9 cellular contexts compared by ENCODE assay signal in genomic region chr1:224431726-224432125, GRCh38. TPM values are rescaled to one million over a fixed set of nuclear protein-coding genes. Genes with fewer than 3 reads are reported as not detected.
DNase-seq lines count a peak whose midpoint lies in the region; FAIRE-seq and TF ChIP-seq lines count a peak whose summit lies in the region.
"Had no signal": no experiment of that assay in that cellular context is flagged by ENCODE, and none has a peak within 500 bp of the region (broad histone marks: within the 10 kb centered on the region; RNA-seq: fewer than 3 reads in every experiment).

No MANE protein-coding gene starts in this region.

- FAIRE-seq in GM12891 (lab: Jason Lieb, UNC): no peak

- H3K27ac ChIP-seq in SJSA1: 0 out of 2 replicates have a peak overlapping the region, but pooled peaks have one; percentile 9

- no peak for TF ChIP-seq POLR2A in GM12891 (IDR thresholded peaks at IDR 0.05; ENCODE audit: low read depth, low read length)

- H3K4me3 ChIP-seq in SJSA1: no peak overlapping the region
- H3K4me3 ChIP-seq in fibroblast of mammary gland (ENCODE audit: control insufficient read depth, low read depth, low read length): peak overlapping the region; percentile 70
- peak overlapping the region; percentile 81 for H3K4me3 ChIP-seq in skeletal muscle cell (ENCODE audit: low read depth, low read length)

- no peak for TF ChIP-seq CTCF in fibroblast of mammary gland (conservative IDR thresholded peaks at IDR 0.05; ENCODE audit: control insufficient read depth, insufficient read depth, low read depth, low read length)

- no peaks in the 10 kb centered on the region for H3K27me3 ChIP-seq in SJSA1 (replicated peaks)

- DNase-seq in GM12891 (ENCODE audit: insufficient read length, low spot score): no peak
- DNase-seq in SJSA1 (ENCODE audit: low read depth in 1 of 2, low spot score in 2 of 2): no peak
- no peak for DNase-seq in fibroblast of mammary gland (ENCODE audit: low read depth)
- no peak for DNase-seq in skeletal muscle cell (ENCODE audit: low read depth)
- DNase-seq in NK-92 (lab: John Stamatoyannopoulos, UW; ENCODE audit: unreplicated experiment): no peak
- DNase-seq in NCI-H187 (lab: John Stamatoyannopoulos, UW): no peak
- no peak for DNase-seq in NCI-H2171 (lab: John Stamatoyannopoulos, UW)
- no peak for DNase-seq in midbrain (lab: John Stamatoyannopoulos, UW)
- DNase-seq: NCI-H2081 had no signal

- peaks cover 45% of the 10 kb centered on the region for H3K4me1 ChIP-seq in SJSA1 (replicated peaks)

- H3K36me3 ChIP-seq in SJSA1: peaks cover 44% of the 10 kb centered on the region

- H3K9me3 ChIP-seq in SJSA1 (replicated peaks): no peaks in the 10 kb centered on the region

TF ChIP-seq in GM12891, 5 proteins besides CTCF, POLR2A, EP300 and RAD21:
- TF ChIP-seq SPI1 (IDR thresholded peaks at IDR 0.05; ENCODE audit: low read depth, low read length): no peak
- TF ChIP-seq TAF1 (IDR thresholded peaks at IDR 0.05; ENCODE audit: low read depth, low read length): no peak
- TF ChIP-seq POU2F2 (IDR thresholded peaks at IDR 0.05; ENCODE audit: low read depth, low read length): no peak
- TF ChIP-seq PAX5 (IDR thresholded peaks at IDR 0.05; ENCODE audit: insufficient read depth, low read length, severe bottlenecking): no peak
- TF ChIP-seq POLR2AphosphoS5 (IDR thresholded peaks at IDR 0.05; ENCODE audit: low read depth, low read length): 0 out of 2 replicates have a peak, but pooled peaks have one; percentile 17

RNA-seq across cellular contexts. Expression of gene WDR26, which starts 2.9 kb away (rescaled TPM):
- polyA plus RNA-seq in GM12891 (2012; ENCODE audit: low read depth, missing spikeins): 37.7 TPM
- 29.4 and 37.2 TPM in 2 replicates for total RNA-seq in SJSA1 (2014; rRNA removed; shearing (Covaris generic))
